Comparison of ENCODE assay signal across 20 cellular contexts in genomic region chr15:26983822-26984221, GRCh38. TPM values are rescaled to one million over a fixed set of nuclear protein-coding genes. Genes with fewer than 3 reads are reported as not detected.
DNase-seq lines count a peak whose midpoint lies in the region; ATAC-seq and TF ChIP-seq lines count a peak whose summit lies in the region.
"Had no signal": no experiment of that assay in that cellular context is flagged by ENCODE, and none has a peak within 500 bp of the region (broad histone marks: within the 10 kb centered on the region; RNA-seq: fewer than 3 reads in every experiment).

No MANE protein-coding gene starts in this region.

- H3K27ac ChIP-seq in endodermal cell (ENCODE audit: low read depth, low read length) (no peak overlapping the region), Peyer's patch (no peak overlapping the region)

- H3K27me3 Mint-ChIP-seq in endodermal cell (ENCODE audit: insufficient read depth), result no peaks in the 10 kb centered on the region
- no peaks in the 10 kb centered on the region for H3K27me3 Mint-ChIP-seq in T-helper 2 cell treated with Interferon-gamma antibody and Interleukin-4, amounts not matched to agents 5 μg/mL and 100 μg/mL, for 36 hours (ENCODE audit: low read depth)
- H3K27me3 Mint-ChIP-seq: activated CD4-positive, alpha-beta memory T cell treated with anti-CD3 and anti-CD28 coated beads, Interleukin-2, amount 10 ng/mL, durations not matched to agents 7 days and 5 days; CD4-positive, alpha-beta memory T cell; effector memory CD8-positive, alpha-beta T cell had no signal

- H3K4me1 Mint-ChIP-seq in endodermal cell, result no peaks in the 10 kb centered on the region
- H3K4me1 Mint-ChIP-seq in T-helper 2 cell treated with Interferon-gamma antibody and Interleukin-4, amounts not matched to agents 5 μg/mL and 100 μg/mL, for 36 hours (ENCODE audit: low read depth), result no peaks in the 10 kb centered on the region
- H3K4me1 Mint-ChIP-seq: activated CD4-positive, alpha-beta memory T cell treated with anti-CD3 and anti-CD28 coated beads, Interleukin-2, amount 10 ng/mL, durations not matched to agents 7 days and 5 days; CD4-positive, alpha-beta memory T cell; immature natural killer cell; T-cell had no signal

- H3K4me1 ChIP-seq in endodermal cell (ENCODE audit: control insufficient read depth, insufficient read depth, low read length) (no peaks in the 10 kb centered on the region), Peyer's patch (no peaks in the 10 kb centered on the region)

- H3K36me3 Mint-ChIP-seq in endodermal cell (ENCODE audit: low read depth), result no peaks in the 10 kb centered on the region
- H3K36me3 Mint-ChIP-seq in T-helper 2 cell treated with Interferon-gamma antibody and Interleukin-4, amounts not matched to agents 5 μg/mL and 100 μg/mL, for 36 hours (ENCODE audit: low read depth), result no peaks in the 10 kb centered on the region
- H3K36me3 Mint-ChIP-seq: CD4-positive, alpha-beta memory T cell; immature natural killer cell; T-cell had no signal

- peak; percentile 69 for TF ChIP-seq CTCF in endodermal cell (conservative IDR thresholded peaks at IDR 0.05)
- no peak for TF ChIP-seq CTCF in Peyer's patch (IDR thresholded peaks at IDR 0.05)

- peak; percentile 15 for DNase-seq in stimulated activated CD4-positive, alpha-beta T cell treated with anti-CD3 and anti-CD28 coated beads, Interleukin-15, amount 100 ng/mL, for 24 hours
- DNase-seq in stimulated activated CD4-positive, alpha-beta T cell treated with anti-CD3 and anti-CD28 coated beads, Interleukin-12 subunit alpha, Interleukin-12 subunit beta, amount 100 ng/mL, for 4 hours, result no peak
- DNase-seq in NCI-H69 (lab: John Stamatoyannopoulos, UW) (peak; percentile 6), endodermal cell (peak; percentile 77), Peyer's patch (no peak), NCI-H2196 (lab: John Stamatoyannopoulos, UW; ENCODE audit: unreplicated experiment) (no peak)
- DNase-seq in T-helper 2 cell treated with Interferon-gamma antibody and Interleukin-4, amounts not matched to agents 5 μg/mL and 100 μg/mL, for 36 hours (ENCODE audit: low spot score), result no peak
- DNase-seq: activated CD4-positive, alpha-beta memory T cell treated with anti-CD3 and anti-CD28 coated beads, Interleukin-2, amount 10 ng/mL, durations not matched to agents 7 days and 5 days; activated naive CD4-positive, alpha-beta T cell treated with anti-CD3 and anti-CD28 coated beads, Interleukin-2, amount 50 U/mL, for 16 hours; activated T-cell treated with anti-CD3 and anti-CD28 coated beads, Interleukin-2, amount 50 U/mL, for 24 hours; CD4-positive, alpha-beta memory T cell; effector memory CD8-positive, alpha-beta T cell; immature natural killer cell; NCI-H146; T-cell had no signal

- no peak overlapping the region for H3K4me3 Mint-ChIP-seq in endodermal cell
- H3K4me3 Mint-ChIP-seq in T-helper 2 cell treated with Interferon-gamma antibody and Interleukin-4, amounts not matched to agents 5 μg/mL and 100 μg/mL, for 36 hours, result no peak overlapping the region
- H3K4me3 Mint-ChIP-seq: activated CD4-positive, alpha-beta memory T cell treated with anti-CD3 and anti-CD28 coated beads, Interleukin-2, amount 10 ng/mL, durations not matched to agents 7 days and 5 days; activated T-cell treated with anti-CD3 and anti-CD28 coated beads, Interleukin-2, amount 50 U/mL, for 24 hours; CD4-positive, alpha-beta memory T cell; effector memory CD8-positive, alpha-beta T cell; immature natural killer cell; T-cell had no signal

- H3K4me3 ChIP-seq in endodermal cell (ENCODE audit: low read length) (no peak overlapping the region), Peyer's patch (no peak overlapping the region)

- no peak overlapping the region for H3K9ac ChIP-seq in endodermal cell (ENCODE audit: extremely low read depth, low read length, poor library complexity, severe bottlenecking)

- H3K27ac Mint-ChIP-seq in endodermal cell, result no peak overlapping the region
- no peak overlapping the region for H3K27ac Mint-ChIP-seq in T-helper 2 cell treated with Interferon-gamma antibody and Interleukin-4, amounts not matched to agents 5 μg/mL and 100 μg/mL, for 36 hours
- H3K27ac Mint-ChIP-seq: activated CD4-positive, alpha-beta memory T cell treated with anti-CD3 and anti-CD28 coated beads, Interleukin-2, amount 10 ng/mL, durations not matched to agents 7 days and 5 days; activated T-cell treated with anti-CD3 and anti-CD28 coated beads, Interleukin-2, amount 50 U/mL, for 24 hours; CD4-positive, alpha-beta memory T cell; effector memory CD8-positive, alpha-beta T cell; immature natural killer cell; T-cell had no signal

- H3K27me3 ChIP-seq in endodermal cell (ENCODE audit: control insufficient read depth, insufficient read depth, low read length, poor library complexity, severe bottlenecking) (no peaks in the 10 kb centered on the region), Peyer's patch (no peaks in the 10 kb centered on the region)

- ATAC-seq in GM18867 (IDR thresholded peaks at IDR 0.05; ENCODE audit: unreplicated experiment), result no peak
- ATAC-seq: effector memory CD8-positive, alpha-beta T cell; Right ventricle myocardium inferior; T-cell had no signal

- no peaks in the 10 kb centered on the region for H3K36me3 ChIP-seq in endodermal cell (ENCODE audit: control insufficient read depth, insufficient read depth, low read length)
- no peaks in the 10 kb centered on the region for H3K36me3 ChIP-seq in Peyer's patch

- H3K9me3 Mint-ChIP-seq in endodermal cell, result no peaks in the 10 kb centered on the region
- peaks cover 11% of the 10 kb centered on the region for H3K9me3 Mint-ChIP-seq in T-helper 2 cell treated with Interferon-gamma antibody and Interleukin-4, amounts not matched to agents 5 μg/mL and 100 μg/mL, for 36 hours

- no peak for TF ChIP-seq POLR2A in Peyer's patch (IDR thresholded peaks at IDR 0.05)

- H3K9me3 ChIP-seq in endodermal cell (ENCODE audit: control insufficient read depth, low read length) (no peaks in the 10 kb centered on the region), Peyer's patch (no peaks in the 10 kb centered on the region)

- WGBS in endodermal cell (ENCODE audit: insufficient coverage in 1 of 2, insufficient read length in 1 of 2), 2 experiments, result 87 to 89% methylated on average over 2 to 8 of the region's 8 CpGs

RNA-seq across cellular contexts. Expression of gene GABRG3, which starts 12.8 kb away (rescaled TPM):
- under 1 TPM; 0.48 to 0.84 TPM for total RNA-seq in endodermal cell
- polyA plus RNA-seq in endodermal cell (2013, experiment 1 of 2), result 1.9 TPM
- polyA plus RNA-seq in endodermal cell (2013, experiment 2 of 2), result 2.0 TPM
- not detected for total RNA-seq in Peyer's patch
- total RNA-seq: activated CD4-positive, alpha-beta memory T cell treated with anti-CD3 and anti-CD28 coated beads, Interleukin-2, amount 10 ng/mL, durations not matched to agents 7 days and 5 days; CD4-positive, alpha-beta memory T cell; chondrocyte; Daoy; mucosa of gallbladder; Right ventricle myocardium inferior; T-cell had no signal
- polyA plus RNA-seq: CD4-positive, alpha-beta memory T cell; immature natural killer cell had no signal

Comparison
In these comparisons a context has a peak if more than half of its experiments do, and no peak if none do; other contexts are left out.
1. DNase-seq: peak in stimulated activated CD4-positive, alpha-beta T cell treated with anti-CD3 and anti-CD28 coated beads, Interleukin-15, amount 100 ng/mL, for 24 hours (single experiment), NCI-H69 (single experiment) and endodermal cell (single experiment); none in stimulated activated CD4-positive, alpha-beta T cell treated with anti-CD3 and anti-CD28 coated beads, Interleukin-12 subunit alpha, Interleukin-12 subunit beta, amount 100 ng/mL, for 4 hours (single experiment), T-helper 2 cell treated with Interferon-gamma antibody and Interleukin-4, amounts not matched to agents 5 μg/mL and 100 μg/mL, for 36 hours (single experiment), Peyer's patch (0 of 3) and NCI-H2196 (single experiment).